Comparison of ENCODE assay signal across 11 cellular contexts in the genomic region with DNA sequence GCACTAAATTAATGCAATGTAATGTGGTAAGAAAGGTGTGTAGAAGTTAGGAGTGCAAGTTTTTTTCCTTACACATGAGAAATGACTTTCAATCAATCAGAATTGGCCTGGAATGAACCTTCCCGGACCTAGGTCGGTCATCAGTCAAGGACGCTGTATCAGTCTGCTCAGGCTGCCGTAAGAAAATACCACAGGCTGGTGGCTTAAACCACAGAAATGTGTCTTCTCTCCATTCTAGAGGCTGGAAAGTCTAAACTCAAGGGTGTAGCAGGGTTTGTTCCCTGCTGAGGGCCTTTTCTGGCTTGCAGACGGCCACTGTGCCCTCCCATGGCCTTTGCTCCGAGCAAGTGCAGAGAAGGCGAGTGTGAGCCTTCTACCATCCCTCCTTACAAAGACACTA.
DNase-seq lines count a peak whose midpoint lies in the region; ATAC-seq and TF ChIP-seq lines count a peak whose summit lies in the region.
"Had no signal": no experiment of that assay in that cellular context is flagged by ENCODE, and none has a peak within 500 bp of the region (broad histone marks: within the 10 kb centered on the region; RNA-seq: fewer than 3 reads in every experiment).

No MANE protein-coding gene starts in this region.

- peaks cover 0 to 46% of the 10 kb centered on the region in 2 donors for H3K4me1 ChIP-seq in right atrium auricular region
- peaks cover 16% of the 10 kb centered on the region for H3K4me1 ChIP-seq in upper lobe of right lung

- DNase-seq in left ventricle myocardium superior (no peak), right atrium auricular region (ENCODE audit: low spot score) (no peak), memory B cell (ENCODE audit: low spot score in 2 of 2) (no peak), upper lobe of right lung (no peak), head of caudate nucleus (no peak), NCI-H2107 (lab: John Stamatoyannopoulos, UW) (no peak)
- DNase-seq: BE2C, NCI-H446 treated with DMSO at 0.1 percent for 48 hours had no signal

- TF ChIP-seq CTCF in right atrium auricular region (IDR thresholded peaks at IDR 0.05) (no peak), upper lobe of right lung (IDR thresholded peaks at IDR 0.05) (no peak)

- peaks cover 62% of the 10 kb centered on the region for H3K4me1 Mint-ChIP-seq in activated T-helper 17 cell treated with anti-CD3 and anti-CD28 coated beads, Interleukin-2, amount 50 U/mL, for 72 hours
- peaks cover 37% of the 10 kb centered on the region for H3K4me1 Mint-ChIP-seq in memory B cell

- no peaks in the 10 kb centered on the region for H3K9me3 ChIP-seq in right atrium auricular region
- H3K9me3 ChIP-seq in upper lobe of right lung: no peaks in the 10 kb centered on the region
- H3K9me3 ChIP-seq: BE2C had no signal

- peak overlapping the region; percentile 65 for H3K4me3 Mint-ChIP-seq in activated T-helper 17 cell treated with anti-CD3 and anti-CD28 coated beads, Interleukin-2, amount 50 U/mL, for 72 hours
- H3K4me3 Mint-ChIP-seq in memory B cell: no peak overlapping the region

- peaks cover 63% of the 10 kb centered on the region for H3K36me3 Mint-ChIP-seq in activated T-helper 17 cell treated with anti-CD3 and anti-CD28 coated beads, Interleukin-2, amount 50 U/mL, for 72 hours (ENCODE audit: low read depth)
- H3K36me3 Mint-ChIP-seq in memory B cell: peaks cover 14% of the 10 kb centered on the region

- no peaks in the 10 kb centered on the region for H3K27me3 ChIP-seq in right atrium auricular region
- no peaks in the 10 kb centered on the region for H3K27me3 ChIP-seq in upper lobe of right lung
- H3K27me3 ChIP-seq: BE2C had no signal

- no peaks in the 10 kb centered on the region for H3K27me3 Mint-ChIP-seq in activated T-helper 17 cell treated with anti-CD3 and anti-CD28 coated beads, Interleukin-2, amount 50 U/mL, for 72 hours
- no peaks in the 10 kb centered on the region for H3K27me3 Mint-ChIP-seq in memory B cell

- ATAC-seq in left ventricle myocardium superior: peak; percentile 3
- ATAC-seq in activated T-helper 17 cell treated with anti-CD3 and anti-CD28 coated beads, Interleukin-2, amount 50 U/mL, for 72 hours (replicated peaks): no peak
- no peak for ATAC-seq in memory B cell (ENCODE audit: low read depth)
- no peak for ATAC-seq in upper lobe of right lung
- ATAC-seq in HG03460 (IDR thresholded peaks at IDR 0.05; ENCODE audit: unreplicated experiment): no peak

- intact Hi-C loops in left ventricle myocardium superior (cut with micrococcal nuclease) (no loop called here), upper lobe of right lung (cut with DNase I) (no loop called here), head of caudate nucleus (cut with DNase I) (no loop called here)

- no peak overlapping the region for H3K4me3 ChIP-seq in right atrium auricular region
- no peak overlapping the region for H3K4me3 ChIP-seq in upper lobe of right lung
- H3K4me3 ChIP-seq: smooth muscle cell had no signal

- no peaks in the 10 kb centered on the region for H3K9me3 Mint-ChIP-seq in activated T-helper 17 cell treated with anti-CD3 and anti-CD28 coated beads, Interleukin-2, amount 50 U/mL, for 72 hours
- H3K9me3 Mint-ChIP-seq in memory B cell: no peaks in the 10 kb centered on the region

- no peaks in the 10 kb centered on the region for H3K36me3 ChIP-seq in right atrium auricular region
- H3K36me3 ChIP-seq in upper lobe of right lung: peaks cover 25% of the 10 kb centered on the region

- H3K27ac Mint-ChIP-seq in activated T-helper 17 cell treated with anti-CD3 and anti-CD28 coated beads, Interleukin-2, amount 50 U/mL, for 72 hours: peak overlapping the region; percentile 87
- peak overlapping the region; percentile 98 for H3K27ac Mint-ChIP-seq in memory B cell

- H3K27ac ChIP-seq in right atrium auricular region (peak overlapping the region in 1 of 2 donors; percentile 64), upper lobe of right lung (peak overlapping the region; percentile 13)
